In genomic region chr19:19458110-19458816, GRCh38 we compare ENCODE assay signal across 1 cellular context.
TF ChIP-seq lines count a peak whose summit lies in the region.

No MANE protein-coding gene starts in this region.

TF ChIP-seq in GM12878, 131 proteins besides CTCF, POLR2A, EP300 and RAD21 (continued from another document):
- TF ChIP-seq PKNOX1 (IDR thresholded peaks at IDR 0.05), result peak; percentile 56; the same call in 1 of the 2 replicates
